21 cellular contexts compared by ENCODE assay signal in genomic region chr6:41688256-41688965, GRCh38. TPM values are rescaled to one million over a fixed set of nuclear protein-coding genes. Genes with fewer than 3 reads are reported as not detected.
DNase-seq lines count a peak whose midpoint lies in the region; ATAC-seq and TF ChIP-seq lines count a peak whose summit lies in the region.
"Had no signal": no experiment of that assay in that cellular context is flagged by ENCODE, and none has a peak within 500 bp of the region (broad histone marks: within the 10 kb centered on the region; RNA-seq: fewer than 3 reads in every experiment).

No MANE protein-coding gene starts in this region.

- no peak for ATAC-seq in activated B cell treated with CpG ODN at 0.5 μM for 24 hours (ENCODE audit: low read depth)
- ATAC-seq in lower lobe of right lung = no peak
- ATAC-seq in stimulated activated effector memory CD8-positive, alpha-beta T cell treated with anti-CD3 and anti-CD28 coated beads, Interleukin-12 subunit alpha, Interleukin-12 subunit beta, amount 100 ng/mL, for 72 hours = no peak
- ATAC-seq in left colon = no peak
- ATAC-seq in stimulated activated naive CD8-positive, alpha-beta T cell treated with anti-CD3 and anti-CD28 coated beads, Interleukin-15, amount 100 ng/mL, for 72 hours = no peak
- ATAC-seq: GM12878 had no signal

- intact Hi-C loops in activated B cell treated with CpG ODN at 0.5 μM for 24 hours (cut with micrococcal nuclease) (no loop called here), lower lobe of right lung (cut with DNase I) (no loop called here), left colon (cut with DNase I, micrococcal nuclease) (loop anchor here (5.0 to 10.0 kb wide), 2 partner anchors 314 to 321 kb away; no protein-coding TSS in a partner anchor)

- H3K9me3 Mint-ChIP-seq in HFFc6 = no peaks in the 10 kb centered on the region
- no peaks in the 10 kb centered on the region for H3K9me3 Mint-ChIP-seq in activated B cell treated with CpG ODN at 0.5 μM for 24 hours
- H3K9me3 Mint-ChIP-seq in stimulated activated effector memory CD8-positive, alpha-beta T cell treated with anti-CD3 and anti-CD28 coated beads, Interleukin-12 subunit alpha, Interleukin-12 subunit beta, amount 100 ng/mL, for 72 hours = no peaks in the 10 kb centered on the region
- H3K9me3 Mint-ChIP-seq in stimulated activated naive CD8-positive, alpha-beta T cell treated with anti-CD3 and anti-CD28 coated beads, Interleukin-15, amount 100 ng/mL, for 72 hours = no peaks in the 10 kb centered on the region
- H3K9me3 Mint-ChIP-seq: activated naive CD4-positive, alpha-beta T cell treated with anti-CD3 and anti-CD28 coated beads for 36 hours had no signal

- TF ChIP-seq CTCF in HFFc6 (IDR thresholded peaks at IDR 0.05) (no peak), activated B cell treated with CpG ODN at 0.5 μM for 24 hours (IDR thresholded peaks at IDR 0.05) (no peak), lower lobe of right lung (IDR thresholded peaks at IDR 0.05) (no peak)

- H3K4me1 ChIP-seq in lower lobe of right lung = peaks cover 6% of the 10 kb centered on the region

- CTCF ChIA-PET in activated B cell treated with CpG ODN at 0.5 μM for 24 hours (lab: Charles Lee) = interaction anchor here (1.1 kb wide), 1 partner anchor 18 kb away, joined by 5 read pairs; no protein-coding TSS in a partner anchor

- no peak overlapping the region for H3K4me3 ChIP-seq in lower lobe of right lung
- H3K4me3 ChIP-seq: GM12878, mucosa of descending colon, ovary, SJSA1, skin epidermis, tibial nerve had no signal

- H3K4me1 Mint-ChIP-seq in HFFc6 (ENCODE audit: low read depth) (peaks cover 32% of the 10 kb centered on the region), activated B cell treated with CpG ODN at 0.5 μM for 24 hours (peaks cover 19% of the 10 kb centered on the region)
- H3K4me1 Mint-ChIP-seq in stimulated activated effector memory CD8-positive, alpha-beta T cell treated with anti-CD3 and anti-CD28 coated beads, Interleukin-12 subunit alpha, Interleukin-12 subunit beta, amount 100 ng/mL, for 72 hours = peaks cover 22% of the 10 kb centered on the region
- peaks cover 16% of the 10 kb centered on the region for H3K4me1 Mint-ChIP-seq in stimulated activated naive CD8-positive, alpha-beta T cell treated with anti-CD3 and anti-CD28 coated beads, Interleukin-15, amount 100 ng/mL, for 72 hours

- no peaks in the 10 kb centered on the region for H3K9me3 ChIP-seq in lower lobe of right lung
- H3K9me3 ChIP-seq: mucosa of descending colon, ovary, SJSA1, tibial nerve had no signal

- no peaks in the 10 kb centered on the region for H3K27me3 ChIP-seq in lower lobe of right lung (ENCODE audit: low read depth)
- H3K27me3 ChIP-seq: ovary, SJSA1, tibial nerve had no signal

- H3K36me3 Mint-ChIP-seq in HFFc6 (ENCODE audit: low read depth) (no peaks in the 10 kb centered on the region), activated B cell treated with CpG ODN at 0.5 μM for 24 hours (ENCODE audit: low read depth) (peaks cover 75% of the 10 kb centered on the region)
- H3K36me3 Mint-ChIP-seq in stimulated activated effector memory CD8-positive, alpha-beta T cell treated with anti-CD3 and anti-CD28 coated beads, Interleukin-12 subunit alpha, Interleukin-12 subunit beta, amount 100 ng/mL, for 72 hours = peaks cover 23% of the 10 kb centered on the region

- peaks cover 74% of the 10 kb centered on the region for H3K36me3 ChIP-seq in lower lobe of right lung
- H3K36me3 ChIP-seq: ovary, SJSA1 had no signal

- DNase-seq in HFFc6 = no peak
- no peak for DNase-seq in activated B cell treated with CpG ODN at 0.5 μM for 24 hours
- peak; percentile 35 for DNase-seq in lower lobe of right lung
- DNase-seq in stimulated activated effector memory CD8-positive, alpha-beta T cell treated with anti-CD3 and anti-CD28 coated beads, Interleukin-12 subunit alpha, Interleukin-12 subunit beta, amount 100 ng/mL, for 72 hours (ENCODE audit: low spot score in 2 of 2) = no peak
- DNase-seq in left colon = no peak
- DNase-seq in stimulated activated naive CD8-positive, alpha-beta T cell treated with anti-CD3 and anti-CD28 coated beads, Interleukin-15, amount 100 ng/mL, for 72 hours = no peak
- no peak for DNase-seq in RKO (ENCODE audit: low spot score)
- DNase-seq: activated CD4-positive, CD25-positive, alpha-beta regulatory T cell treated with anti-CD3 and anti-CD28 coated beads, Interleukin-2, amount 50 U/mL, for 72 hours; activated naive CD4-positive, alpha-beta T cell treated with anti-CD3 and anti-CD28 coated beads for 36 hours; MV-4-11; NCI-H2029 treated with DMSO at 0.1 percent for 48 hours; NCI-H510A; stimulated activated CD4-positive, alpha-beta T cell treated with anti-CD3 and anti-CD28 coated beads, Interleukin-4, amount 100 ng/mL, for 4 hours; stimulated activated CD8-positive, alpha-beta memory T cell treated with anti-CD3 and anti-CD28 coated beads, Interleukin-4, amount 100 ng/mL, for 48 hours had no signal

- POLR2A ChIA-PET in activated B cell treated with CpG ODN at 0.5 μM for 24 hours (lab: Charles Lee) = interaction anchor here (0.8 to 6.6 kb wide), 3 partner anchors 18 to 46 kb away, joined by 3 to 126 read pairs (median 5); partner anchors contain the start of gene TFEB

- no peak overlapping the region for H3K27ac ChIP-seq in lower lobe of right lung
- H3K27ac ChIP-seq: ovary, SJSA1 had no signal

- H3K4me3 Mint-ChIP-seq in HFFc6 = no peak overlapping the region
- H3K4me3 Mint-ChIP-seq in activated B cell treated with CpG ODN at 0.5 μM for 24 hours = no peak overlapping the region
- no peak overlapping the region for H3K4me3 Mint-ChIP-seq in stimulated activated effector memory CD8-positive, alpha-beta T cell treated with anti-CD3 and anti-CD28 coated beads, Interleukin-12 subunit alpha, Interleukin-12 subunit beta, amount 100 ng/mL, for 72 hours
- H3K4me3 Mint-ChIP-seq in stimulated activated naive CD8-positive, alpha-beta T cell treated with anti-CD3 and anti-CD28 coated beads, Interleukin-15, amount 100 ng/mL, for 72 hours = no peak overlapping the region
- H3K4me3 Mint-ChIP-seq: activated naive CD4-positive, alpha-beta T cell treated with anti-CD3 and anti-CD28 coated beads for 36 hours had no signal

- H3K27me3 Mint-ChIP-seq in HFFc6 (ENCODE audit: insufficient read depth) (peaks cover 2% of the 10 kb centered on the region; the same call in 1 of the 2 replicates), activated B cell treated with CpG ODN at 0.5 μM for 24 hours (no peaks in the 10 kb centered on the region)
- no peaks in the 10 kb centered on the region for H3K27me3 Mint-ChIP-seq in stimulated activated naive CD8-positive, alpha-beta T cell treated with anti-CD3 and anti-CD28 coated beads, Interleukin-15, amount 100 ng/mL, for 72 hours

- H3K27ac Mint-ChIP-seq in HFFc6 (peak overlapping the region; percentile 22; the same call in 1 of the 2 replicates), activated B cell treated with CpG ODN at 0.5 μM for 24 hours (peak overlapping the region; percentile 48)
- peak overlapping the region; percentile 68 for H3K27ac Mint-ChIP-seq in stimulated activated effector memory CD8-positive, alpha-beta T cell treated with anti-CD3 and anti-CD28 coated beads, Interleukin-12 subunit alpha, Interleukin-12 subunit beta, amount 100 ng/mL, for 72 hours
- H3K27ac Mint-ChIP-seq in stimulated activated naive CD8-positive, alpha-beta T cell treated with anti-CD3 and anti-CD28 coated beads, Interleukin-15, amount 100 ng/mL, for 72 hours = no peak overlapping the region
- H3K27ac Mint-ChIP-seq: activated naive CD4-positive, alpha-beta T cell treated with anti-CD3 and anti-CD28 coated beads for 36 hours had no signal

RNA-seq across cellular contexts. Expression of gene TFEB, which starts 47.0 kb away (rescaled TPM):
- total RNA-seq in HFFc6 (2021; fragmentation: NEBNext Ultra II Directional; extraction: Animal tissue kit (Norgen Biotek cat#: 25700)) = 10 to 100 TPM in 4 of 6 experiments, 1 to 10 TPM in 2; 8.7 to 14.2 (median 11.0) TPM
- total RNA-seq in activated B cell treated with CpG ODN at 0.5 μM for 24 hours = 203 and 205 TPM in 2 replicates
- 36.5 TPM for total RNA-seq in lower lobe of right lung
- 10 to 100 TPM; 24.3 to 29.7 TPM for total RNA-seq in left colon

RNA-seq across cellular contexts. Expression of gene MDFI, which starts 50.1 kb away (rescaled TPM):
- under 1 TPM in 2 of 6 experiments, not detected in 4; 0.38 to 0.96 TPM for total RNA-seq in HFFc6 (2021; fragmentation: NEBNext Ultra II Directional; extraction: Animal tissue kit (Norgen Biotek cat#: 25700))
- total RNA-seq in activated B cell treated with CpG ODN at 0.5 μM for 24 hours = not detected in 2 replicates
- 10.6 TPM for total RNA-seq in lower lobe of right lung
- total RNA-seq in left colon = 1 to 10 TPM; 1.1 to 1.6 TPM
- total RNA-seq: activated naive CD4-positive, alpha-beta T cell treated with anti-CD3 and anti-CD28 coated beads for 36 hours; GM12878; SJSA1 had no signal

RNA-seq across cellular contexts. Expression of gene PGC, which starts 58.8 kb away (rescaled TPM):
- total RNA-seq in HFFc6 (2021; fragmentation: NEBNext Ultra II Directional; extraction: Animal tissue kit (Norgen Biotek cat#: 25700)) = not detected
- total RNA-seq in activated B cell treated with CpG ODN at 0.5 μM for 24 hours (not detected in 2 replicates), lower lobe of right lung (947 TPM), left colon (not detected)
- total RNA-seq: activated naive CD4-positive, alpha-beta T cell treated with anti-CD3 and anti-CD28 coated beads for 36 hours; esophagus mucosa; mucosa of descending colon; SJSA1; tibial nerve had no signal

Comparison
In these comparisons a context has a peak if more than half of its experiments do, and no peak if none do; other contexts are left out.
1. H3K27ac Mint-ChIP-seq: peak in HFFc6 (single experiment), activated B cell treated with CpG ODN at 0.5 μM for 24 hours (single experiment) and stimulated activated effector memory CD8-positive, alpha-beta T cell treated with anti-CD3 and anti-CD28 coated beads, Interleukin-12 subunit alpha, Interleukin-12 subunit beta, amount 100 ng/mL, for 72 hours (single experiment); none in stimulated activated naive CD8-positive, alpha-beta T cell treated with anti-CD3 and anti-CD28 coated beads, Interleukin-15, amount 100 ng/mL, for 72 hours (0 of 2).
2. RNA of gene PGC, which starts 58.8 kb away (total RNA-seq): 947 TPM in lower lobe of right lung (single experiment); not detected in left colon, not detected in HFFc6 and not detected in activated B cell treated with CpG ODN at 0.5 μM for 24 hours; every median in the first group is over 100 times any median in the second.
3. intact Hi-C loops: an anchor here in left colon (5.0 to 10.0 kb wide); none called in activated B cell treated with CpG ODN at 0.5 μM for 24 hours and lower lobe of right lung.